9 cellular contexts compared by ENCODE assay signal in the genomic region with DNA sequence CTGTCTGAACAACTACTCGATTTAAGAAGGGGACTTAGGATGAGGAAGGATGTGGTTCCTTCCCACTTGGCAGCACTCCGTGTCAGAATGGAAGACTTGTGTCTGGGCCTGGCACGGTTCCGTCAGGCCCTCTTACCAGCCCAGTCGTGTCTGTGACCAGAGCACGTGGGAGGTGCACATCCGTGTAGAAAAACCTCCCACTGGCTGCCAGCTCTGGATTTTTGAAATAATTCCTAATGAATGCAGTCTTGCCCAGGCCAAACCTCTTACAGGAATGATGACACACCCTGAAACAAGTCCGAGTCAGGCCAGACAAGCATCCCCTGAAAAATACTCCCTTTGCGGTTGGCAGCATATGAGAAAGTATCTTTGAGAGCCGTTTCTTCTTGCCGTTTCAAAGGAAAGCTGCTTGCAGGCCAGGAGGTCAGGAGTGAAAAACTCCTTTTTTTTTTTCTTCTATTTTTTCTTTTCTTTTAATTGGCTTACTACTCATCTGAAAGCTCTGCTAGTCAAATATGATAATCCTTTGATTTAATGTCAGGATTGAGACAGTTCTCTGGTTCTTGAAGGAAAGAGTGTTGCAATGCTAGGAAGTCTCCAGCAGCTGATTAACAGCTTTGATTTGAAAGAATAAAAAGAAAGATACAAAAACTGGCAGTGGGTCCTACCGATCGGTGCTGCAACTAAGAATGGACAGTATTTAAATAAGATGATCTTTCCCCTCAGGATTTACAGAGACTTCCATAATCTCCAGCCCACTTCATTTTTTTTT. TPM values are rescaled to one million over a fixed set of nuclear protein-coding genes. Genes with fewer than 3 reads are reported as not detected.
A peak's percentile ranks its signal among the peaks of the same experiment; 100 is the strongest.
DNase-seq lines count a peak whose midpoint lies in the region; ATAC-seq, FAIRE-seq and TF ChIP-seq lines count a peak whose summit lies in the region.
"Had no signal": no experiment of that assay in that cellular context is flagged by ENCODE, and none has a peak within 500 bp of the region (broad histone marks: within the 10 kb centered on the region; RNA-seq: fewer than 3 reads in every experiment).

No MANE protein-coding gene starts in this region.

- H3K4me3 ChIP-seq in AG10803 (ENCODE audit: low read length) = peak overlapping the region; percentile 34
- H3K4me3 ChIP-seq in fibroblast of mammary gland (ENCODE audit: control insufficient read depth, low read depth, low read length) = no peak overlapping the region

- ATAC-seq in HG02678 (IDR thresholded peaks at IDR 0.05; ENCODE audit: unreplicated experiment) = no peak

- peak; percentile 95 for FAIRE-seq in RCC 7860 (lab: Jason Lieb, UNC)

- TF ChIP-seq CTCF in AG10803 (conservative IDR thresholded peaks at IDR 0.05; ENCODE audit: low read length) (no peak), fibroblast of mammary gland (conservative IDR thresholded peaks at IDR 0.05; ENCODE audit: control insufficient read depth, insufficient read depth, low read depth, low read length) (no peak)

- DNase-seq in AG10803 (ENCODE audit: low read depth) (peak; percentile 100), RCC 7860 (ENCODE audit: low spot score) (peak; percentile 96), fibroblast of mammary gland (ENCODE audit: low read depth) (peak; percentile 96), occipital lobe (lab: John Stamatoyannopoulos, UW) (peak; percentile 22), DMS 273 treated with DMSO at 0.1 percent for 48 hours (lab: John Stamatoyannopoulos, UW) (no peak)
- DNase-seq in effector CD8-positive, alpha-beta T cell (lab: John Stamatoyannopoulos, UW) = no peak
- no peak for DNase-seq in activated CD4-positive, alpha-beta T cell treated with anti-CD3 and anti-CD28 coated beads, Interleukin-2, amount 50 U/mL, for 4 hours
- DNase-seq: activated naive CD8-positive, alpha-beta T cell treated with anti-CD3 and anti-CD28 coated beads, Interleukin-2, amount 10 ng/mL, durations not matched to agents 7 days and 5 days had no signal

RNA-seq across cellular contexts. Expression of a gene that starts 19.8 kb away (rescaled TPM):
- 17.3 TPM for total RNA-seq in occipital lobe

Comparison
In these comparisons a context has a peak if more than half of its experiments do, and no peak if none do; other contexts are left out.
1. DNase-seq: peak in AG10803 (single experiment), RCC 7860 (single experiment), fibroblast of mammary gland (single experiment) and occipital lobe (single experiment); none in effector CD8-positive, alpha-beta T cell (single experiment), DMS 273 treated with DMSO at 0.1 percent for 48 hours (single experiment) and activated CD4-positive, alpha-beta T cell treated with anti-CD3 and anti-CD28 coated beads, Interleukin-2, amount 50 U/mL, for 4 hours (0 of 2).